In the genomic region with DNA sequence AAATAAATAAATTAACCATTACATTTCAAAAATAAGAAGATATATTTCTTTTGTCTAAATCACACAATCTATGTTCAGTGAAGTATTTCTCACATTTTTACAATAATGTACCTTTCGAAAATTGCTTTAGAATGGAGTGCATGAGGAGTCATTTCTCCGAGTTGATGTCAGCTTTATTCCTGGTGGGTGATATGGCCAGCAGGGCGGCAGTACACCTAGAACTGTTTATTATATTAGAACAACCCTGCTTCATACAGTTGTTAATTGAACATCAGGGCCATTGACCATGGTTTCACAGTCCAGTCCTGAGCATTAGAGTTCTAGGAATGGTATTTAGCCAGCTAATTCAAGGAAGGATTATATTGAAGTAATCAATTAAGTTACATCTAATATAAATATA, we compare ENCODE assay signal across 28 cellular contexts.
A peak's percentile ranks its signal among the peaks of the same experiment; 100 is the strongest.
DNase-seq lines count a peak whose midpoint lies in the region; ATAC-seq and TF ChIP-seq lines count a peak whose summit lies in the region.
"Had no signal": no experiment of that assay in that cellular context is flagged by ENCODE, and none has a peak within 500 bp of the region (broad histone marks: within the 10 kb centered on the region; RNA-seq: fewer than 3 reads in every experiment).

No MANE protein-coding gene starts in this region.

- H3K9me3 Mint-ChIP-seq in HFFc6 (peaks cover 22% of the 10 kb centered on the region), neural crest cell (peaks cover 9% of the 10 kb centered on the region)
- peaks cover 3% of the 10 kb centered on the region for H3K9me3 Mint-ChIP-seq in activated CD4-positive, alpha-beta T cell treated with anti-CD3 and anti-CD28 coated beads for 36 hours (ENCODE audit: low read depth)
- H3K9me3 Mint-ChIP-seq: activated naive CD8-positive, alpha-beta T cell treated with anti-CD3 and anti-CD28 coated beads, Interleukin-2, amount 10 ng/mL, durations not matched to agents 7 days and 5 days; stimulated activated naive CD8-positive, alpha-beta T cell treated with anti-CD3 and anti-CD28 coated beads, Interleukin-15, Interleukin-2, amounts not matched to agents 100 ng/mL and 50 ng/mL, for 24 hours had no signal

- H3K27ac ChIP-seq in DND-41 (ENCODE audit: low read length) (no peak overlapping the region), VCaP (no peak overlapping the region)
- H3K27ac ChIP-seq: GM23248, HL-60, parathyroid adenoma, thoracic aorta had no signal

- H4K20me1 ChIP-seq in DND-41 (ENCODE audit: insufficient read depth, low read length), result no peaks in the 10 kb centered on the region

- DNase-seq in DND-41 (no peak), HFFc6 (no peak), neural crest cell (ENCODE audit: low read depth, low spot score) (no peak), RPMI8226 (no peak)
- DNase-seq in activated CD4-positive, alpha-beta T cell treated with anti-CD3 and anti-CD28 coated beads for 36 hours, result no peak
- DNase-seq: activated CD4-positive, alpha-beta T cell treated with anti-CD3 and anti-CD28 coated beads for 48 hours; activated effector memory CD4-positive, alpha-beta T cell treated with anti-CD3 and anti-CD28 coated beads, Interleukin-2, amount 50 U/mL, for 16 hours; activated naive CD8-positive, alpha-beta T cell treated with anti-CD3 and anti-CD28 coated beads, Interleukin-2, amount 10 ng/mL, durations not matched to agents 7 days and 5 days; activated T-cell treated with anti-CD3 and anti-CD28 coated beads, Interleukin-2, amount 50 U/mL, for 24 hours; aorta; DMS79; GM23248; Karpas-422; NCI-H1436; NCI-H2081 treated with DMSO at 0.1 percent for 48 hours; NCI-H2227 treated with DMSO at 0.1 percent for 48 hours; NCI-H526; retina; stimulated activated CD8-positive, alpha-beta memory T cell treated with anti-CD3 and anti-CD28 coated beads, Interleukin-4, amount 100 ng/mL, for 48 hours; SW 1271 had no signal

- POLR2A ChIA-PET in activated CD4-positive, alpha-beta T cell treated with anti-CD3 and anti-CD28 coated beads for 36 hours (lab: Charles Lee), result no interaction called here

- no peaks in the 10 kb centered on the region for H3K27me3 ChIP-seq in DND-41 (ENCODE audit: insufficient read depth, low read length, poor library complexity)

- no peak overlapping the region for H3K4me3 ChIP-seq in DND-41 (ENCODE audit: low read depth in 1 of 2, low read length in 2 of 2)
- H3K4me3 ChIP-seq: GM23248, thoracic aorta had no signal

- TF ChIP-seq CTCF in DND-41 (IDR thresholded peaks at IDR 0.05; ENCODE audit: borderline replicate concordance, extremely low read depth, low read length, poor library complexity, severe bottlenecking) (peak; percentile 41), HFFc6 (IDR thresholded peaks at IDR 0.05) (peak; percentile 6; the same call in 1 of the 2 replicates), VCaP (conservative IDR thresholded peaks at IDR 0.05) (peak; percentile 54), neural crest cell (conservative IDR thresholded peaks at IDR 0.05) (peak; percentile 29)

- ATAC-seq in DND-41 (ENCODE audit: insufficient read depth, low read depth) (no peak), HG03432 (IDR thresholded peaks at IDR 0.05; ENCODE audit: unreplicated experiment) (no peak)
- ATAC-seq in activated CD4-positive, alpha-beta T cell treated with anti-CD3 and anti-CD28 coated beads for 36 hours, result no peak
- ATAC-seq: left lobe of liver had no signal

- no peaks in the 10 kb centered on the region for H3K36me3 ChIP-seq in DND-41 (ENCODE audit: insufficient read depth, low read length)
- H3K36me3 ChIP-seq: thoracic aorta had no signal

- no peak overlapping the region for H3K4me3 Mint-ChIP-seq in HFFc6
- H3K4me3 Mint-ChIP-seq in neural crest cell, result no peak overlapping the region
- H3K4me3 Mint-ChIP-seq in activated CD4-positive, alpha-beta T cell treated with anti-CD3 and anti-CD28 coated beads for 36 hours, result no peak overlapping the region
- H3K4me3 Mint-ChIP-seq: activated naive CD8-positive, alpha-beta T cell treated with anti-CD3 and anti-CD28 coated beads, Interleukin-2, amount 10 ng/mL, durations not matched to agents 7 days and 5 days; activated T-cell treated with anti-CD3 and anti-CD28 coated beads, Interleukin-2, amount 50 U/mL, for 24 hours; memory B cell; stimulated activated naive CD8-positive, alpha-beta T cell treated with anti-CD3 and anti-CD28 coated beads, Interleukin-15, Interleukin-2, amounts not matched to agents 100 ng/mL and 50 ng/mL, for 24 hours had no signal

- H3K4me1 Mint-ChIP-seq in HFFc6 (ENCODE audit: low read depth) (no peaks in the 10 kb centered on the region), neural crest cell (peaks cover 7% of the 10 kb centered on the region)
- no peaks in the 10 kb centered on the region for H3K4me1 Mint-ChIP-seq in activated CD4-positive, alpha-beta T cell treated with anti-CD3 and anti-CD28 coated beads for 36 hours
- H3K4me1 Mint-ChIP-seq: activated naive CD8-positive, alpha-beta T cell treated with anti-CD3 and anti-CD28 coated beads, Interleukin-2, amount 10 ng/mL, durations not matched to agents 7 days and 5 days; memory B cell had no signal

- no peak overlapping the region for H3K4me2 ChIP-seq in DND-41 (ENCODE audit: insufficient read depth, low read length)

- no peaks in the 10 kb centered on the region for H3K4me1 ChIP-seq in DND-41 (ENCODE audit: insufficient read depth, low read length)
- H3K4me1 ChIP-seq: parathyroid adenoma had no signal

- no peaks in the 10 kb centered on the region for H3K9me3 ChIP-seq in DND-41 (ENCODE audit: insufficient read depth, low read length, severe bottlenecking)
- H3K9me3 ChIP-seq: thoracic aorta had no signal

- H3K27ac Mint-ChIP-seq in HFFc6 (no peak overlapping the region), neural crest cell (ENCODE audit: unreplicated experiment) (no peak overlapping the region)
- no peak overlapping the region for H3K27ac Mint-ChIP-seq in activated CD4-positive, alpha-beta T cell treated with anti-CD3 and anti-CD28 coated beads for 36 hours
- H3K27ac Mint-ChIP-seq: activated naive CD8-positive, alpha-beta T cell treated with anti-CD3 and anti-CD28 coated beads, Interleukin-2, amount 10 ng/mL, durations not matched to agents 7 days and 5 days; activated T-cell treated with anti-CD3 and anti-CD28 coated beads, Interleukin-2, amount 50 U/mL, for 24 hours; memory B cell; stimulated activated naive CD8-positive, alpha-beta T cell treated with anti-CD3 and anti-CD28 coated beads, Interleukin-15, Interleukin-2, amounts not matched to agents 100 ng/mL and 50 ng/mL, for 24 hours had no signal

- intact Hi-C loops in activated CD4-positive, alpha-beta T cell treated with anti-CD3 and anti-CD28 coated beads for 36 hours (cut with DNase I, micrococcal nuclease), result no loop called here

- no peaks in the 10 kb centered on the region for H3K79me2 ChIP-seq in DND-41 (ENCODE audit: insufficient read depth, low read length)
- H3K79me2 ChIP-seq: parathyroid adenoma had no signal

- no peak overlapping the region for H2AFZ ChIP-seq in DND-41 (ENCODE audit: low read depth, low read length)
- H2AFZ ChIP-seq: GM23248, parathyroid adenoma had no signal

- CTCF ChIA-PET in activated CD4-positive, alpha-beta T cell treated with anti-CD3 and anti-CD28 coated beads for 36 hours (lab: Charles Lee), result no interaction called here

- H3K27me3 Mint-ChIP-seq in HFFc6 (ENCODE audit: insufficient read depth) (no peaks in the 10 kb centered on the region; the same call in 1 of the 2 replicates), neural crest cell (ENCODE audit: low read depth) (no peaks in the 10 kb centered on the region)
- H3K27me3 Mint-ChIP-seq in activated CD4-positive, alpha-beta T cell treated with anti-CD3 and anti-CD28 coated beads for 36 hours, result no peaks in the 10 kb centered on the region
- H3K27me3 Mint-ChIP-seq: activated naive CD8-positive, alpha-beta T cell treated with anti-CD3 and anti-CD28 coated beads, Interleukin-2, amount 10 ng/mL, durations not matched to agents 7 days and 5 days; activated T-cell treated with anti-CD3 and anti-CD28 coated beads, Interleukin-2, amount 50 U/mL, for 24 hours; memory B cell; stimulated activated naive CD8-positive, alpha-beta T cell treated with anti-CD3 and anti-CD28 coated beads, Interleukin-15, Interleukin-2, amounts not matched to agents 100 ng/mL and 50 ng/mL, for 24 hours had no signal

- H3K9ac ChIP-seq in DND-41 (ENCODE audit: low read depth, low read length), result no peak overlapping the region
- H3K9ac ChIP-seq: GM23248, parathyroid adenoma had no signal

- H3K36me3 Mint-ChIP-seq in HFFc6 (ENCODE audit: low read depth), result no peaks in the 10 kb centered on the region; the same call in 1 of the 2 replicates
- H3K36me3 Mint-ChIP-seq in neural crest cell (ENCODE audit: low read depth), result no peaks in the 10 kb centered on the region
- H3K36me3 Mint-ChIP-seq in activated CD4-positive, alpha-beta T cell treated with anti-CD3 and anti-CD28 coated beads for 36 hours (ENCODE audit: low read depth), result no peaks in the 10 kb centered on the region
- H3K36me3 Mint-ChIP-seq: activated naive CD8-positive, alpha-beta T cell treated with anti-CD3 and anti-CD28 coated beads, Interleukin-2, amount 10 ng/mL, durations not matched to agents 7 days and 5 days; memory B cell had no signal
